13 cellular contexts compared by ENCODE assay signal in genomic region chr19:28727835-28728159, GRCh38.
DNase-seq lines count a peak whose midpoint lies in the region; ATAC-seq and TF ChIP-seq lines count a peak whose summit lies in the region.
"Had no signal": no experiment of that assay in that cellular context is flagged by ENCODE, and none has a peak within 500 bp of the region (broad histone marks: within the 10 kb centered on the region; RNA-seq: fewer than 3 reads in every experiment).

No MANE protein-coding gene starts in this region.

- no peak for TF ChIP-seq CTCF in foreskin keratinocyte (conservative IDR thresholded peaks at IDR 0.05)
- TF ChIP-seq CTCF in suprapubic skin (IDR thresholded peaks at IDR 0.05): no peak

- no peak for TF ChIP-seq POLR2A in suprapubic skin (IDR thresholded peaks at IDR 0.05)

- no peak overlapping the region for H3K27ac Mint-ChIP-seq in activated naive CD8-positive, alpha-beta T cell treated with anti-CD3 and anti-CD28 coated beads, Interleukin-2, amount 50 U/mL, for 24 hours
- H3K27ac Mint-ChIP-seq in activated naive CD8-positive, alpha-beta T cell treated with anti-CD3 and anti-CD28 coated beads for 36 hours: no peak overlapping the region
- H3K27ac Mint-ChIP-seq: naive B cell had no signal

- no peak for TF ChIP-seq EP300 in suprapubic skin (IDR thresholded peaks at IDR 0.05)

- H3K4me1 ChIP-seq in foreskin keratinocyte: no peaks in the 10 kb centered on the region
- H3K4me1 ChIP-seq in suprapubic skin: peaks cover 12% of the 10 kb centered on the region
- H3K4me1 ChIP-seq: psoas muscle had no signal

- H3K36me3 ChIP-seq in MG63 (no peaks in the 10 kb centered on the region), suprapubic skin (no peaks in the 10 kb centered on the region)

- peak overlapping the region; percentile 18 for H3K4me3 Mint-ChIP-seq in activated naive CD8-positive, alpha-beta T cell treated with anti-CD3 and anti-CD28 coated beads, Interleukin-2, amount 50 U/mL, for 24 hours
- H3K4me3 Mint-ChIP-seq in activated naive CD8-positive, alpha-beta T cell treated with anti-CD3 and anti-CD28 coated beads for 36 hours: no peak overlapping the region

- H3K36me3 Mint-ChIP-seq in activated naive CD8-positive, alpha-beta T cell treated with anti-CD3 and anti-CD28 coated beads, Interleukin-2, amount 50 U/mL, for 24 hours (ENCODE audit: low read depth): no peaks in the 10 kb centered on the region
- H3K36me3 Mint-ChIP-seq in activated naive CD8-positive, alpha-beta T cell treated with anti-CD3 and anti-CD28 coated beads for 36 hours: no peaks in the 10 kb centered on the region
- H3K36me3 Mint-ChIP-seq: naive B cell had no signal

- H3K4me3 ChIP-seq in MG63: peak overlapping the region; percentile 62
- peak overlapping the region; percentile 48 for H3K4me3 ChIP-seq in suprapubic skin

- DNase-seq in activated naive CD8-positive, alpha-beta T cell treated with anti-CD3 and anti-CD28 coated beads, Interleukin-2, amount 50 U/mL, for 24 hours: no peak
- DNase-seq in activated naive CD8-positive, alpha-beta T cell treated with anti-CD3 and anti-CD28 coated beads for 36 hours: no peak
- DNase-seq in MG63 (no peak), foreskin keratinocyte (no peak), suprapubic skin (ENCODE audit: low spot score in 2 of 2) (no peak), AML-193 (lab: John Stamatoyannopoulos, UW) (no peak), HUDEP-2 (lab: John Stamatoyannopoulos, UW; ENCODE audit: unreplicated experiment in 76 of 76) (no peak)
- no peak for DNase-seq in NK-92 treated with Interleukin-12 subunit alpha and Interleukin-12 subunit beta, amount 100 ng/mL, for 24 hours (lab: John Stamatoyannopoulos, UW)
- DNase-seq: naive B cell; NCI-H187 treated with DMSO at 0.1 percent for 48 hours; psoas muscle; stimulated activated CD4-positive, alpha-beta T cell treated with anti-CD3 and anti-CD28 coated beads, Interleukin-1b, Interleukin-23, amount 100 ng/mL, for 48 hours had no signal

- H3K9me3 ChIP-seq in MG63: no peaks in the 10 kb centered on the region
- H3K9me3 ChIP-seq in suprapubic skin: no peaks in the 10 kb centered on the region
- H3K9me3 ChIP-seq: psoas muscle had no signal

- no peaks in the 10 kb centered on the region for H3K9me3 Mint-ChIP-seq in activated naive CD8-positive, alpha-beta T cell treated with anti-CD3 and anti-CD28 coated beads, Interleukin-2, amount 50 U/mL, for 24 hours
- no peaks in the 10 kb centered on the region for H3K9me3 Mint-ChIP-seq in activated naive CD8-positive, alpha-beta T cell treated with anti-CD3 and anti-CD28 coated beads for 36 hours

- H3K4me1 Mint-ChIP-seq in activated naive CD8-positive, alpha-beta T cell treated with anti-CD3 and anti-CD28 coated beads, Interleukin-2, amount 50 U/mL, for 24 hours: peaks cover 3% of the 10 kb centered on the region
- no peaks in the 10 kb centered on the region for H3K4me1 Mint-ChIP-seq in activated naive CD8-positive, alpha-beta T cell treated with anti-CD3 and anti-CD28 coated beads for 36 hours

- no peaks in the 10 kb centered on the region for H3K27me3 ChIP-seq in MG63
- no peaks in the 10 kb centered on the region for H3K27me3 ChIP-seq in foreskin keratinocyte
- H3K27me3 ChIP-seq in suprapubic skin: peaks cover 35% of the 10 kb centered on the region

- peaks cover 44% of the 10 kb centered on the region for H3K27me3 Mint-ChIP-seq in activated naive CD8-positive, alpha-beta T cell treated with anti-CD3 and anti-CD28 coated beads, Interleukin-2, amount 50 U/mL, for 24 hours
- H3K27me3 Mint-ChIP-seq in activated naive CD8-positive, alpha-beta T cell treated with anti-CD3 and anti-CD28 coated beads for 36 hours: peaks cover 33% of the 10 kb centered on the region

- ATAC-seq in activated naive CD8-positive, alpha-beta T cell treated with anti-CD3 and anti-CD28 coated beads, Interleukin-2, amount 50 U/mL, for 24 hours: no peak
- ATAC-seq in foreskin keratinocyte: peak; percentile 26
- ATAC-seq: HepG2, psoas muscle had no signal

- H3K27ac ChIP-seq in foreskin keratinocyte (no peak overlapping the region), suprapubic skin (no peak overlapping the region)
- H3K27ac ChIP-seq: psoas muscle had no signal

- 62% methylated on average over 6 of the region's 6 CpGs for WGBS in suprapubic skin
